In the genomic region with DNA sequence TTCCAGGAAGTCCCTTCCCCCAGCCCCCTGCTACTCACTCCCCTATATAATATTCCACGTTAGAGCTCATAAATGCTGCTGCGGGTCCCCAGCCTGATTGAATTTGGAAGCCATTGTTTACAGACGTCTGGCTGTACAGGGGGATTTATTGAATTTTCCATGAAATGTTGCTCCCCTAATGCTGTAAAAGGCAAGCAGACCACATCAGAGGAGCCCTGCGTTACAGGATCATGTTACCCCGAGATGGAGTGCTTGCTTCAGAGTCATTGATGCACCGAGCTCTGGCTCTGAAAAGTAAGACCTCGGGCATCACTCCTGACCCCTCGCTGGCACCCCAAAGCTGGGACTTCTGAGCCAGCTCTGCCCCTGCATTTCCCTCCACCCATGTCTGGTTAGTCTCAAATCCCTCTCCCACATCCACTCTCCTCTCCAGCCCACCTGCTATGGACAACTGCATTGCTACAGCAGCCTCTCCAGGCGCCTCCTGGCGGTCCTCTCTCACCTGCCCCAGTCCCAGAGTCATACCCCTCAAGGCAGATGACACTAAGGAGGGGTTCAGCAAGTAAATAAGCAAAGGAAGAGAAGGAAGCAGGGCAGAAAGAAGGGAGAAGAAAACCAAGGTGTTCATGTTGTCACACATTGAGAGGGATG, we compare ENCODE assay signal across 1 cellular context.
TF ChIP-seq lines count a peak whose summit lies in the region.

No MANE protein-coding gene starts in this region.

TF ChIP-seq in WTC11, 78 proteins besides CTCF, POLR2A, EP300 and RAD21 (continued from another document):
- TF ChIP-seq, protein P1, sequence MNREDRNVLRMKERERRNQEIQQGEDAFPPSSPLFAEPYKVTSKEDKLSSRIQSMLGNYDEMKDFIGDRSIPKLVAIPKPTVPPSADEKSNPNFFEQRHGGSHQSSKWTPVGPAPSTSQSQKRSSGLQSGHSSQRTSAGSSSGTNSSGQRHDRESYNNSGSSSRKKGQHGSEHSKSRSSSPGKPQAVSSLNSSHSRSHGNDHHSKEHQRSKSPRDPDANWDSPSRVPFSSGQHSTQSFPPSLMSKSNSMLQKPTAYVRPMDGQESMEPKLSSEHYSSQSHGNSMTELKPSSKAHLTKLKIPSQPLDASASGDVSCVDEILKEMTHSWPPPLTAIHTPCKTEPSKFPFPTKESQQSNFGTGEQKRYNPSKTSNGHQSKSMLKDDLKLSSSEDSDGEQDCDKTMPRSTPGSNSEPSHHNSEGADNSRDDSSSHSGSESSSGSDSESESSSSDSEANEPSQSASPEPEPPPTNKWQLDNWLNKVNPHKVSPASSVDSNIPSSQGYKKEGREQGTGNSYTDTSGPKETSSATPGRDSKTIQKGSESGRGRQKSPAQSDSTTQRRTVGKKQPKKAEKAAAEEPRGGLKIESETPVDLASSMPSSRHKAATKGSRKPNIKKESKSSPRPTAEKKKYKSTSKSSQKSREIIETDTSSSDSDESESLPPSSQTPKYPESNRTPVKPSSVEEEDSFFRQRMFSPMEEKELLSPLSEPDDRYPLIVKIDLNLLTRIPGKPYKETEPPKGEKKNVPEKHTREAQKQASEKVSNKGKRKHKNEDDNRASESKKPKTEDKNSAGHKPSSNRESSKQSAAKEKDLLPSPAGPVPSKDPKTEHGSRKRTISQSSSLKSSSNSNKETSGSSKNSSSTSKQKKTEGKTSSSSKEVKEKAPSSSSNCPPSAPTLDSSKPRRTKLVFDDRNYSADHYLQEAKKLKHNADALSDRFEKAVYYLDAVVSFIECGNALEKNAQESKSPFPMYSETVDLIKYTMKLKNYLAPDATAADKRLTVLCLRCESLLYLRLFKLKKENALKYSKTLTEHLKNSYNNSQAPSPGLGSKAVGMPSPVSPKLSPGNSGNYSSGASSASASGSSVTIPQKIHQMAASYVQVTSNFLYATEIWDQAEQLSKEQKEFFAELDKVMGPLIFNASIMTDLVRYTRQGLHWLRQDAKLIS (CRISPR knock-in tag; IDR thresholded peaks at IDR 0.05; ENCODE audit: borderline replicate concordance) = no peak
- TF ChIP-seq EMX1 (CRISPR knock-in tag; IDR thresholded peaks at IDR 0.05) (no peak), ATF1 (CRISPR knock-in tag; IDR thresholded peaks at IDR 0.05) (no peak), FOXK1 (CRISPR knock-in tag; IDR thresholded peaks at IDR 0.05) (no peak)
- TF ChIP-seq, protein P2, sequence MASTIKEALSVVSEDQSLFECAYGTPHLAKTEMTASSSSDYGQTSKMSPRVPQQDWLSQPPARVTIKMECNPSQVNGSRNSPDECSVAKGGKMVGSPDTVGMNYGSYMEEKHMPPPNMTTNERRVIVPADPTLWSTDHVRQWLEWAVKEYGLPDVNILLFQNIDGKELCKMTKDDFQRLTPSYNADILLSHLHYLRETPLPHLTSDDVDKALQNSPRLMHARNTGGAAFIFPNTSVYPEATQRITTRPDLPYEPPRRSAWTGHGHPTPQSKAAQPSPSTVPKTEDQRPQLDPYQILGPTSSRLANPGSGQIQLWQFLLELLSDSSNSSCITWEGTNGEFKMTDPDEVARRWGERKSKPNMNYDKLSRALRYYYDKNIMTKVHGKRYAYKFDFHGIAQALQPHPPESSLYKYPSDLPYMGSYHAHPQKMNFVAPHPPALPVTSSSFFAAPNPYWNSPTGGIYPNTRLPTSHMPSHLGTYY (CRISPR knock-in tag; IDR thresholded peaks at IDR 0.05) = no peak
- TF ChIP-seq, protein P3, sequence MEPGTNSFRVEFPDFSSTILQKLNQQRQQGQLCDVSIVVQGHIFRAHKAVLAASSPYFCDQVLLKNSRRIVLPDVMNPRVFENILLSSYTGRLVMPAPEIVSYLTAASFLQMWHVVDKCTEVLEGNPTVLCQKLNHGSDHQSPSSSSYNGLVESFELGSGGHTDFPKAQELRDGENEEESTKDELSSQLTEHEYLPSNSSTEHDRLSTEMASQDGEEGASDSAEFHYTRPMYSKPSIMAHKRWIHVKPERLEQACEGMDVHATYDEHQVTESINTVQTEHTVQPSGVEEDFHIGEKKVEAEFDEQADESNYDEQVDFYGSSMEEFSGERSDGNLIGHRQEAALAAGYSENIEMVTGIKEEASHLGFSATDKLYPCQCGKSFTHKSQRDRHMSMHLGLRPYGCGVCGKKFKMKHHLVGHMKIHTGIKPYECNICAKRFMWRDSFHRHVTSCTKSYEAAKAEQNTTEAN (CRISPR knock-in tag; IDR thresholded peaks at IDR 0.05) = no peak
